9 cellular contexts compared by ENCODE assay signal in genomic region chr1:89065077-89065868, GRCh38. TPM values are rescaled to one million over a fixed set of nuclear protein-coding genes. Genes with fewer than 3 reads are reported as not detected.
DNase-seq lines count a peak whose midpoint lies in the region; ATAC-seq and TF ChIP-seq lines count a peak whose summit lies in the region.
"Had no signal": no experiment of that assay in that cellular context is flagged by ENCODE, and none has a peak within 500 bp of the region (broad histone marks: within the 10 kb centered on the region; RNA-seq: fewer than 3 reads in every experiment).

Gene GBP1, minus strand, starts transcription at chr1:89065208. Its CDS starts 1,974 bp downstream, at chr1:89063234.

- intact Hi-C loops in uterus (cut with DNase I; ENCODE audit: low total_unique reads), result no loop called here

- H3K9me3 ChIP-seq in duodenal mucosa (ENCODE audit: control insufficient read depth in 1 of 2, low read length in 2 of 2) (no peaks in the 10 kb centered on the region), mononuclear cell (ENCODE audit: low read depth, low read length) (no peaks in the 10 kb centered on the region), uterus (no peaks in the 10 kb centered on the region)

- H3K27me3 ChIP-seq in duodenal mucosa (ENCODE audit: control insufficient read depth in 1 of 2, insufficient read depth in 2 of 2, low read length in 2 of 2), result no peaks in the 10 kb centered on the region
- H3K27me3 ChIP-seq in mononuclear cell (ENCODE audit: insufficient read depth, low read length), result no peaks in the 10 kb centered on the region
- no peaks in the 10 kb centered on the region for H3K27me3 ChIP-seq in uterus

- peak; percentile 63 for ATAC-seq in HG02798 (IDR thresholded peaks at IDR 0.05; ENCODE audit: poor library complexity, unreplicated experiment)

- peak within 1 kb of the TSS; percentile 45 to 83 for H3K9ac ChIP-seq in duodenal mucosa (ENCODE audit: low read depth in 1 of 2, low read length in 2 of 2)

- DNase-seq in DMS 273 (lab: John Stamatoyannopoulos, UW; ENCODE audit: unreplicated experiment), result peak; percentile 4
- DNase-seq in DMS 273 treated with DMSO at 0.1 percent for 48 hours (lab: John Stamatoyannopoulos, UW), result no peak
- DNase-seq in RKO (ENCODE audit: low spot score), result peak; percentile 7
- DNase-seq in uterus, result peak in 1 of 2 donors; percentile 66
- no peak for DNase-seq in OCI-M2 (lab: John Stamatoyannopoulos, UW; ENCODE audit: unreplicated experiment)

- peak within 1 kb of the TSS; percentile 62 to 77 for H3K4me3 ChIP-seq in duodenal mucosa (ENCODE audit: low read depth in 1 of 2, low read length in 2 of 2)
- peak within 1 kb of the TSS; percentile 53 for H3K4me3 ChIP-seq in mononuclear cell (ENCODE audit: low read length)
- H3K4me3 ChIP-seq in uterus, result peak within 1 kb of the TSS; percentile 49 to 53

- H3K36me3 ChIP-seq in duodenal mucosa (ENCODE audit: control insufficient read depth in 1 of 2, insufficient read depth in 2 of 2, low read length in 2 of 2) (no peaks in the 10 kb centered on the region), uterus (no peaks in the 10 kb centered on the region)

- H3K27ac ChIP-seq in duodenal mucosa (ENCODE audit: low read depth, low read length), result peak within 1 kb of the TSS; percentile 79
- peak within 1 kb of the TSS; percentile 91 to 98 for H3K27ac ChIP-seq in uterus
- H3K27ac ChIP-seq: 22Rv1 had no signal

- no peak for TF ChIP-seq CTCF in uterus (IDR thresholded peaks at IDR 0.05)

- peak; percentile 60 to 77 for TF ChIP-seq POLR2A in uterus (IDR thresholded peaks at IDR 0.05)

- H3K4me1 ChIP-seq in duodenal mucosa (ENCODE audit: control insufficient read depth in 1 of 2, insufficient read depth in 2 of 2, low read length in 2 of 2), result peaks cover 0 to 9% of the 10 kb centered on the region in 2 donors
- peaks cover 21% of the 10 kb centered on the region for H3K4me1 ChIP-seq in mononuclear cell (ENCODE audit: insufficient read depth, low read length)
- peaks cover 0 to 13% of the 10 kb centered on the region in 2 donors for H3K4me1 ChIP-seq in uterus

RNA-seq across cellular contexts. Expression of gene GBP1, which starts in this region (rescaled TPM):
- total RNA-seq in mononuclear cell (46.3 TPM), uterus (10 to 100 TPM; 57.9 to 86.6 (median 78.5) TPM)

Comparison
In these comparisons a context has a peak if more than half of its experiments do, and no peak if none do; other contexts are left out.
1. DNase-seq: peak in DMS 273 (single experiment) and RKO (single experiment); none in DMS 273 treated with DMSO at 0.1 percent for 48 hours (single experiment) and OCI-M2 (single experiment).
2. Peak in every context shown above with its lines, with median percentiles within 50 percentile points of each other: H3K4me3 ChIP-seq.